ENCODE assay signal across 2 cellular contexts in the genomic region with DNA sequence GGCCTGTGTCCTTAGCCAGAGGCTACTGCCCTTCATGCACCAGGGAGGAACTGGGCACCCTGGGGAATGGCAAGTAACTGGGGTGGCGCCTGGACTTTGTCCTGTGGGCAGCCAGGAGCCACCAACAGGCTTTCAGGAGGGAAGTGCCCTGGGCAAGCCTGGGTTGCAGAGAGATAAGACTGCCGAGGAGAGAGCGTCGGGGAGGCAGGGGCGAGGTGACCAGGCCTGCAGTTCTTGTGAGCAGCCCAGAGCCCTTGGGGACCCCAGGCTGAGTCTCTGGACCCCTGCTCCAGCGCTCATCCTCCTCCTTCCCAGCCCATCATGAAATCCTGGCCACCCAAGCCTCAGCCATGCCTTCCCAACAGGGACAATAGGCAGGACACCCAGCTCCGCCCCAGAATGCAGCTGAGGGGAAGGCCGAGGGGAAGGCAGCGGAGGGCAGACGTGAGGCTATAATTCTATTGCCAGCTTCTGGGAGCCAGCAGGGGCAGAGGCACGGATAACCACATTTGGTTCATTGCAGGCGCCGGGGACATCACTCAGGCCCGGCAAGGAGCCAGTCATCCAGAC.
TF ChIP-seq lines count a peak whose summit lies in the region.

No MANE protein-coding gene starts in this region.

TF ChIP-seq in GM23338, 12 proteins besides CTCF, POLR2A, EP300 and RAD21:
- TF ChIP-seq EZH2phosphoT487 (IDR thresholded peaks at IDR 0.05; ENCODE audit: unreplicated experiment) (no peak), ETS1 (IDR thresholded peaks at IDR 0.05) (no peak), EZH2 (IDR thresholded peaks at IDR 0.05; ENCODE audit: low read depth, unreplicated experiment) (no peak), ZNF114 (CRISPR knock-in tag; IDR thresholded peaks at IDR 0.05) (no peak), POLR2AphosphoS5 (IDR thresholded peaks at IDR 0.05; ENCODE audit: low read depth) (no peak), CREB1 (CRISPR knock-in tag; IDR thresholded peaks at IDR 0.05; ENCODE audit: low read depth) (no peak), JUNB (IDR thresholded peaks at IDR 0.05; ENCODE audit: unreplicated experiment) (no peak)
- TF ChIP-seq, protein P1, sequence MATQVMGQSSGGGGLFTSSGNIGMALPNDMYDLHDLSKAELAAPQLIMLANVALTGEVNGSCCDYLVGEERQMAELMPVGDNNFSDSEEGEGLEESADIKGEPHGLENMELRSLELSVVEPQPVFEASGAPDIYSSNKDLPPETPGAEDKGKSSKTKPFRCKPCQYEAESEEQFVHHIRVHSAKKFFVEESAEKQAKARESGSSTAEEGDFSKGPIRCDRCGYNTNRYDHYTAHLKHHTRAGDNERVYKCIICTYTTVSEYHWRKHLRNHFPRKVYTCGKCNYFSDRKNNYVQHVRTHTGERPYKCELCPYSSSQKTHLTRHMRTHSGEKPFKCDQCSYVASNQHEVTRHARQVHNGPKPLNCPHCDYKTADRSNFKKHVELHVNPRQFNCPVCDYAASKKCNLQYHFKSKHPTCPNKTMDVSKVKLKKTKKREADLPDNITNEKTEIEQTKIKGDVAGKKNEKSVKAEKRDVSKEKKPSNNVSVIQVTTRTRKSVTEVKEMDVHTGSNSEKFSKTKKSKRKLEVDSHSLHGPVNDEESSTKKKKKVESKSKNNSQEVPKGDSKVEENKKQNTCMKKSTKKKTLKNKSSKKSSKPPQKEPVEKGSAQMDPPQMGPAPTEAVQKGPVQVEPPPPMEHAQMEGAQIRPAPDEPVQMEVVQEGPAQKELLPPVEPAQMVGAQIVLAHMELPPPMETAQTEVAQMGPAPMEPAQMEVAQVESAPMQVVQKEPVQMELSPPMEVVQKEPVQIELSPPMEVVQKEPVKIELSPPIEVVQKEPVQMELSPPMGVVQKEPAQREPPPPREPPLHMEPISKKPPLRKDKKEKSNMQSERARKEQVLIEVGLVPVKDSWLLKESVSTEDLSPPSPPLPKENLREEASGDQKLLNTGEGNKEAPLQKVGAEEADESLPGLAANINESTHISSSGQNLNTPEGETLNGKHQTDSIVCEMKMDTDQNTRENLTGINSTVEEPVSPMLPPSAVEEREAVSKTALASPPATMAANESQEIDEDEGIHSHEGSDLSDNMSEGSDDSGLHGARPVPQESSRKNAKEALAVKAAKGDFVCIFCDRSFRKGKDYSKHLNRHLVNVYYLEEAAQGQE (IDR thresholded peaks at IDR 0.05; ENCODE audit: unreplicated experiment), result no peak

TF ChIP-seq in H1, 55 proteins besides CTCF, POLR2A, EP300 and RAD21:
- TF ChIP-seq, protein P2, sequence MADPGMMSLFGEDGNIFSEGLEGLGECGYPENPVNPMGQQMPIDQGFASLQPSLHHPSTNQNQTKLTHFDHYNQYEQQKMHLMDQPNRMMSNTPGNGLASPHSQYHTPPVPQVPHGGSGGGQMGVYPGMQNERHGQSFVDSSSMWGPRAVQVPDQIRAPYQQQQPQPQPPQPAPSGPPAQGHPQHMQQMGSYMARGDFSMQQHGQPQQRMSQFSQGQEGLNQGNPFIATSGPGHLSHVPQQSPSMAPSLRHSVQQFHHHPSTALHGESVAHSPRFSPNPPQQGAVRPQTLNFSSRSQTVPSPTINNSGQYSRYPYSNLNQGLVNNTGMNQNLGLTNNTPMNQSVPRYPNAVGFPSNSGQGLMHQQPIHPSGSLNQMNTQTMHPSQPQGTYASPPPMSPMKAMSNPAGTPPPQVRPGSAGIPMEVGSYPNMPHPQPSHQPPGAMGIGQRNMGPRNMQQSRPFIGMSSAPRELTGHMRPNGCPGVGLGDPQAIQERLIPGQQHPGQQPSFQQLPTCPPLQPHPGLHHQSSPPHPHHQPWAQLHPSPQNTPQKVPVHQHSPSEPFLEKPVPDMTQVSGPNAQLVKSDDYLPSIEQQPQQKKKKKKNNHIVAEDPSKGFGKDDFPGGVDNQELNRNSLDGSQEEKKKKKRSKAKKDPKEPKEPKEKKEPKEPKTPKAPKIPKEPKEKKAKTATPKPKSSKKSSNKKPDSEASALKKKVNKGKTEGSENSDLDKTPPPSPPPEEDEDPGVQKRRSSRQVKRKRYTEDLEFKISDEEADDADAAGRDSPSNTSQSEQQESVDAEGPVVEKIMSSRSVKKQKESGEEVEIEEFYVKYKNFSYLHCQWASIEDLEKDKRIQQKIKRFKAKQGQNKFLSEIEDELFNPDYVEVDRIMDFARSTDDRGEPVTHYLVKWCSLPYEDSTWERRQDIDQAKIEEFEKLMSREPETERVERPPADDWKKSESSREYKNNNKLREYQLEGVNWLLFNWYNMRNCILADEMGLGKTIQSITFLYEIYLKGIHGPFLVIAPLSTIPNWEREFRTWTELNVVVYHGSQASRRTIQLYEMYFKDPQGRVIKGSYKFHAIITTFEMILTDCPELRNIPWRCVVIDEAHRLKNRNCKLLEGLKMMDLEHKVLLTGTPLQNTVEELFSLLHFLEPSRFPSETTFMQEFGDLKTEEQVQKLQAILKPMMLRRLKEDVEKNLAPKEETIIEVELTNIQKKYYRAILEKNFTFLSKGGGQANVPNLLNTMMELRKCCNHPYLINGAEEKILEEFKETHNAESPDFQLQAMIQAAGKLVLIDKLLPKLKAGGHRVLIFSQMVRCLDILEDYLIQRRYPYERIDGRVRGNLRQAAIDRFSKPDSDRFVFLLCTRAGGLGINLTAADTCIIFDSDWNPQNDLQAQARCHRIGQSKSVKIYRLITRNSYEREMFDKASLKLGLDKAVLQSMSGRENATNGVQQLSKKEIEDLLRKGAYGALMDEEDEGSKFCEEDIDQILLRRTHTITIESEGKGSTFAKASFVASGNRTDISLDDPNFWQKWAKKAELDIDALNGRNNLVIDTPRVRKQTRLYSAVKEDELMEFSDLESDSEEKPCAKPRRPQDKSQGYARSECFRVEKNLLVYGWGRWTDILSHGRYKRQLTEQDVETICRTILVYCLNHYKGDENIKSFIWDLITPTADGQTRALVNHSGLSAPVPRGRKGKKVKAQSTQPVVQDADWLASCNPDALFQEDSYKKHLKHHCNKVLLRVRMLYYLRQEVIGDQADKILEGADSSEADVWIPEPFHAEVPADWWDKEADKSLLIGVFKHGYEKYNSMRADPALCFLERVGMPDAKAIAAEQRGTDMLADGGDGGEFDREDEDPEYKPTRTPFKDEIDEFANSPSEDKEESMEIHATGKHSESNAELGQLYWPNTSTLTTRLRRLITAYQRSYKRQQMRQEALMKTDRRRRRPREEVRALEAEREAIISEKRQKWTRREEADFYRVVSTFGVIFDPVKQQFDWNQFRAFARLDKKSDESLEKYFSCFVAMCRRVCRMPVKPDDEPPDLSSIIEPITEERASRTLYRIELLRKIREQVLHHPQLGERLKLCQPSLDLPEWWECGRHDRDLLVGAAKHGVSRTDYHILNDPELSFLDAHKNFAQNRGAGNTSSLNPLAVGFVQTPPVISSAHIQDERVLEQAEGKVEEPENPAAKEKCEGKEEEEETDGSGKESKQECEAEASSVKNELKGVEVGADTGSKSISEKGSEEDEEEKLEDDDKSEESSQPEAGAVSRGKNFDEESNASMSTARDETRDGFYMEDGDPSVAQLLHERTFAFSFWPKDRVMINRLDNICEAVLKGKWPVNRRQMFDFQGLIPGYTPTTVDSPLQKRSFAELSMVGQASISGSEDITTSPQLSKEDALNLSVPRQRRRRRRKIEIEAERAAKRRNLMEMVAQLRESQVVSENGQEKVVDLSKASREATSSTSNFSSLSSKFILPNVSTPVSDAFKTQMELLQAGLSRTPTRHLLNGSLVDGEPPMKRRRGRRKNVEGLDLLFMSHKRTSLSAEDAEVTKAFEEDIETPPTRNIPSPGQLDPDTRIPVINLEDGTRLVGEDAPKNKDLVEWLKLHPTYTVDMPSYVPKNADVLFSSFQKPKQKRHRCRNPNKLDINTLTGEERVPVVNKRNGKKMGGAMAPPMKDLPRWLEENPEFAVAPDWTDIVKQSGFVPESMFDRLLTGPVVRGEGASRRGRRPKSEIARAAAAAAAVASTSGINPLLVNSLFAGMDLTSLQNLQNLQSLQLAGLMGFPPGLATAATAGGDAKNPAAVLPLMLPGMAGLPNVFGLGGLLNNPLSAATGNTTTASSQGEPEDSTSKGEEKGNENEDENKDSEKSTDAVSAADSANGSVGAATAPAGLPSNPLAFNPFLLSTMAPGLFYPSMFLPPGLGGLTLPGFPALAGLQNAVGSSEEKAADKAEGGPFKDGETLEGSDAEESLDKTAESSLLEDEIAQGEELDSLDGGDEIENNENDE (IDR thresholded peaks at IDR 0.05; ENCODE audit: insufficient replicate concordance, low read length), result no peak
- TF ChIP-seq GTF2F1 (IDR thresholded peaks at IDR 0.05; ENCODE audit: borderline replicate concordance, low read depth, low read length) (no peak), NANOG (IDR thresholded peaks at IDR 0.05; ENCODE audit: insufficient read depth, low read depth, low read length, poor library complexity, severe bottlenecking) (no peak), RNF2 (IDR thresholded peaks at IDR 0.05; ENCODE audit: borderline replicate concordance, low read depth, low read length, missing control alignments, poor library complexity, severe bottlenecking) (no peak), CHD1 (IDR thresholded peaks at IDR 0.05; ENCODE audit: low read depth, low read length) (no peak), BACH1 (IDR thresholded peaks at IDR 0.05; ENCODE audit: low read length) (no peak), ATF2 (IDR thresholded peaks at IDR 0.05; ENCODE audit: low read length) (no peak), POU5F1 (IDR thresholded peaks at IDR 0.05; ENCODE audit: low read depth, low read length) (no peak), SAP30 (IDR thresholded peaks at IDR 0.05; ENCODE audit: insufficient read depth, insufficient replicate concordance, low read length) (no peak), YY1 (IDR thresholded peaks at IDR 0.05; ENCODE audit: low read depth, low read length) (no peak), SIX5 (IDR thresholded peaks at IDR 0.05; ENCODE audit: low read depth, low read length) (no peak), CBX8 (IDR thresholded peaks at IDR 0.05; ENCODE audit: borderline replicate concordance, low read depth, low read length) (no peak), RXRA (IDR thresholded peaks at IDR 0.05; ENCODE audit: insufficient read depth, low read depth, low read length) (no peak), EZH2 (IDR thresholded peaks at IDR 0.05; ENCODE audit: low read depth, low read length, severe bottlenecking) (no peak)
